ENCODE assay signal across 24 cellular contexts in genomic region chr1:81583878-81584277, GRCh38.
"Had no signal": no experiment of that assay in that cellular context is flagged by ENCODE, and none has a peak within 500 bp of the region (broad histone marks: within the 10 kb centered on the region; RNA-seq: fewer than 3 reads in every experiment).

No MANE protein-coding gene starts in this region.

- DNase-seq: activated CD4-positive, alpha-beta memory T cell treated with anti-CD3 and anti-CD28 coated beads, Interleukin-2, amount 10 ng/mL, durations not matched to agents 7 days and 5 days; activated CD4-positive, alpha-beta T cell treated with anti-CD3 and anti-CD28 coated beads for 1 hour; activated CD4-positive, alpha-beta T cell treated with anti-CD3 and anti-CD28 coated beads, Interleukin-2, amount 10 ng/mL, durations not matched to agents 7 days and 5 days; activated CD8-positive, alpha-beta memory T cell treated with anti-CD3 and anti-CD28 coated beads, Interleukin-2, amount 50 U/mL, for 48 hours; activated gamma-delta T cell; activated naive CD4-positive, alpha-beta T cell treated with anti-CD3 and anti-CD28 coated beads, Interleukin-2, amount 10 ng/mL, durations not matched to agents 7 days and 5 days; activated naive CD8-positive, alpha-beta T cell treated with anti-CD3 and anti-CD28 coated beads, Interleukin-2, amount 10 ng/mL, durations not matched to agents 7 days and 5 days; activated T-cell treated with anti-CD3 and anti-CD28 coated beads, Interleukin-2, amount 50 U/mL, for 24 hours; brain microvascular endothelial cell; effector memory CD8-positive, alpha-beta T cell; foreskin keratinocyte; midbrain; naive thymus-derived CD4-positive, alpha-beta T cell; nucleus accumbens; pancreas; retina; stimulated activated CD4-positive, alpha-beta T cell treated with anti-CD3 and anti-CD28 coated beads, Interleukin-1b, Interleukin-23, amount 100 ng/mL, for 48 hours; stimulated activated naive B cell treated with anti-CD40 and anti-IgM and Interleukin-4, amounts not matched to agents 10 μg/mL and 1 μg/mL and 100 μg/mL, for 72 hours; T-helper 2 cell had no signal

- H3K4me1 ChIP-seq: foreskin keratinocyte, pancreas, prostate gland, tibial nerve had no signal

- ATAC-seq: effector memory CD8-positive, alpha-beta T cell; foreskin keratinocyte; naive thymus-derived CD4-positive, alpha-beta T cell; pancreas; stimulated activated naive B cell treated with anti-CD40 and anti-IgM and Interleukin-4, amounts not matched to agents 10 μg/mL and 1 μg/mL and 100 μg/mL, for 72 hours; WTC11 had no signal

- H3K4me3 ChIP-seq: coronary artery, pancreas, prostate gland, smooth muscle cell, tibial nerve had no signal

- H3K36me3 ChIP-seq: brain microvascular endothelial cell, pancreas, prostate gland, tibial nerve had no signal

- H3K4me2 ChIP-seq: smooth muscle cell had no signal

- H3K9me3 ChIP-seq: pancreas, prostate gland, tibial nerve had no signal

- H3K27me3 ChIP-seq: brain microvascular endothelial cell, foreskin keratinocyte, pancreas, tibial nerve had no signal

- H3K27ac ChIP-seq: brain microvascular endothelial cell, coronary artery, foreskin keratinocyte, pancreas, prostate gland, tibial nerve had no signal
